1 cellular context compared by ENCODE assay signal in genomic region chr9:108040783-108041182, GRCh38.
TF ChIP-seq lines count a peak whose summit lies in the region.

No MANE protein-coding gene starts in this region.

TF ChIP-seq in K562, 482 proteins besides CTCF, POLR2A, EP300 and RAD21 (continued from another document):
- TF ChIP-seq, protein P1, sequence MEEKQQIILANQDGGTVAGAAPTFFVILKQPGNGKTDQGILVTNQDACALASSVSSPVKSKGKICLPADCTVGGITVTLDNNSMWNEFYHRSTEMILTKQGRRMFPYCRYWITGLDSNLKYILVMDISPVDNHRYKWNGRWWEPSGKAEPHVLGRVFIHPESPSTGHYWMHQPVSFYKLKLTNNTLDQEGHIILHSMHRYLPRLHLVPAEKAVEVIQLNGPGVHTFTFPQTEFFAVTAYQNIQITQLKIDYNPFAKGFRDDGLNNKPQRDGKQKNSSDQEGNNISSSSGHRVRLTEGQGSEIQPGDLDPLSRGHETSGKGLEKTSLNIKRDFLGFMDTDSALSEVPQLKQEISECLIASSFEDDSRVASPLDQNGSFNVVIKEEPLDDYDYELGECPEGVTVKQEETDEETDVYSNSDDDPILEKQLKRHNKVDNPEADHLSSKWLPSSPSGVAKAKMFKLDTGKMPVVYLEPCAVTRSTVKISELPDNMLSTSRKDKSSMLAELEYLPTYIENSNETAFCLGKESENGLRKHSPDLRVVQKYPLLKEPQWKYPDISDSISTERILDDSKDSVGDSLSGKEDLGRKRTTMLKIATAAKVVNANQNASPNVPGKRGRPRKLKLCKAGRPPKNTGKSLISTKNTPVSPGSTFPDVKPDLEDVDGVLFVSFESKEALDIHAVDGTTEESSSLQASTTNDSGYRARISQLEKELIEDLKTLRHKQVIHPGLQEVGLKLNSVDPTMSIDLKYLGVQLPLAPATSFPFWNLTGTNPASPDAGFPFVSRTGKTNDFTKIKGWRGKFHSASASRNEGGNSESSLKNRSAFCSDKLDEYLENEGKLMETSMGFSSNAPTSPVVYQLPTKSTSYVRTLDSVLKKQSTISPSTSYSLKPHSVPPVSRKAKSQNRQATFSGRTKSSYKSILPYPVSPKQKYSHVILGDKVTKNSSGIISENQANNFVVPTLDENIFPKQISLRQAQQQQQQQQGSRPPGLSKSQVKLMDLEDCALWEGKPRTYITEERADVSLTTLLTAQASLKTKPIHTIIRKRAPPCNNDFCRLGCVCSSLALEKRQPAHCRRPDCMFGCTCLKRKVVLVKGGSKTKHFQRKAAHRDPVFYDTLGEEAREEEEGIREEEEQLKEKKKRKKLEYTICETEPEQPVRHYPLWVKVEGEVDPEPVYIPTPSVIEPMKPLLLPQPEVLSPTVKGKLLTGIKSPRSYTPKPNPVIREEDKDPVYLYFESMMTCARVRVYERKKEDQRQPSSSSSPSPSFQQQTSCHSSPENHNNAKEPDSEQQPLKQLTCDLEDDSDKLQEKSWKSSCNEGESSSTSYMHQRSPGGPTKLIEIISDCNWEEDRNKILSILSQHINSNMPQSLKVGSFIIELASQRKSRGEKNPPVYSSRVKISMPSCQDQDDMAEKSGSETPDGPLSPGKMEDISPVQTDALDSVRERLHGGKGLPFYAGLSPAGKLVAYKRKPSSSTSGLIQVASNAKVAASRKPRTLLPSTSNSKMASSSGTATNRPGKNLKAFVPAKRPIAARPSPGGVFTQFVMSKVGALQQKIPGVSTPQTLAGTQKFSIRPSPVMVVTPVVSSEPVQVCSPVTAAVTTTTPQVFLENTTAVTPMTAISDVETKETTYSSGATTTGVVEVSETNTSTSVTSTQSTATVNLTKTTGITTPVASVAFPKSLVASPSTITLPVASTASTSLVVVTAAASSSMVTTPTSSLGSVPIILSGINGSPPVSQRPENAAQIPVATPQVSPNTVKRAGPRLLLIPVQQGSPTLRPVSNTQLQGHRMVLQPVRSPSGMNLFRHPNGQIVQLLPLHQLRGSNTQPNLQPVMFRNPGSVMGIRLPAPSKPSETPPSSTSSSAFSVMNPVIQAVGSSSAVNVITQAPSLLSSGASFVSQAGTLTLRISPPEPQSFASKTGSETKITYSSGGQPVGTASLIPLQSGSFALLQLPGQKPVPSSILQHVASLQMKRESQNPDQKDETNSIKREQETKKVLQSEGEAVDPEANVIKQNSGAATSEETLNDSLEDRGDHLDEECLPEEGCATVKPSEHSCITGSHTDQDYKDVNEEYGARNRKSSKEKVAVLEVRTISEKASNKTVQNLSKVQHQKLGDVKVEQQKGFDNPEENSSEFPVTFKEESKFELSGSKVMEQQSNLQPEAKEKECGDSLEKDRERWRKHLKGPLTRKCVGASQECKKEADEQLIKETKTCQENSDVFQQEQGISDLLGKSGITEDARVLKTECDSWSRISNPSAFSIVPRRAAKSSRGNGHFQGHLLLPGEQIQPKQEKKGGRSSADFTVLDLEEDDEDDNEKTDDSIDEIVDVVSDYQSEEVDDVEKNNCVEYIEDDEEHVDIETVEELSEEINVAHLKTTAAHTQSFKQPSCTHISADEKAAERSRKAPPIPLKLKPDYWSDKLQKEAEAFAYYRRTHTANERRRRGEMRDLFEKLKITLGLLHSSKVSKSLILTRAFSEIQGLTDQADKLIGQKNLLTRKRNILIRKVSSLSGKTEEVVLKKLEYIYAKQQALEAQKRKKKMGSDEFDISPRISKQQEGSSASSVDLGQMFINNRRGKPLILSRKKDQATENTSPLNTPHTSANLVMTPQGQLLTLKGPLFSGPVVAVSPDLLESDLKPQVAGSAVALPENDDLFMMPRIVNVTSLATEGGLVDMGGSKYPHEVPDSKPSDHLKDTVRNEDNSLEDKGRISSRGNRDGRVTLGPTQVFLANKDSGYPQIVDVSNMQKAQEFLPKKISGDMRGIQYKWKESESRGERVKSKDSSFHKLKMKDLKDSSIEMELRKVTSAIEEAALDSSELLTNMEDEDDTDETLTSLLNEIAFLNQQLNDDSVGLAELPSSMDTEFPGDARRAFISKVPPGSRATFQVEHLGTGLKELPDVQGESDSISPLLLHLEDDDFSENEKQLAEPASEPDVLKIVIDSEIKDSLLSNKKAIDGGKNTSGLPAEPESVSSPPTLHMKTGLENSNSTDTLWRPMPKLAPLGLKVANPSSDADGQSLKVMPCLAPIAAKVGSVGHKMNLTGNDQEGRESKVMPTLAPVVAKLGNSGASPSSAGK (IDR thresholded peaks at IDR 0.05) = peak; percentile 37
- TF ChIP-seq GTF2F1 (IDR thresholded peaks at IDR 0.05; ENCODE audit: low read depth, low read length) = no peak
- no peak for TF ChIP-seq ATF7 (IDR thresholded peaks at IDR 0.05)
- TF ChIP-seq DACH1 (IDR thresholded peaks at IDR 0.05; ENCODE audit: partially characterized antibody) = no peak
- no peak for TF ChIP-seq CUX1 (CRISPR knock-in tag; IDR thresholded peaks at IDR 0.05)
- TF ChIP-seq, protein P2, sequence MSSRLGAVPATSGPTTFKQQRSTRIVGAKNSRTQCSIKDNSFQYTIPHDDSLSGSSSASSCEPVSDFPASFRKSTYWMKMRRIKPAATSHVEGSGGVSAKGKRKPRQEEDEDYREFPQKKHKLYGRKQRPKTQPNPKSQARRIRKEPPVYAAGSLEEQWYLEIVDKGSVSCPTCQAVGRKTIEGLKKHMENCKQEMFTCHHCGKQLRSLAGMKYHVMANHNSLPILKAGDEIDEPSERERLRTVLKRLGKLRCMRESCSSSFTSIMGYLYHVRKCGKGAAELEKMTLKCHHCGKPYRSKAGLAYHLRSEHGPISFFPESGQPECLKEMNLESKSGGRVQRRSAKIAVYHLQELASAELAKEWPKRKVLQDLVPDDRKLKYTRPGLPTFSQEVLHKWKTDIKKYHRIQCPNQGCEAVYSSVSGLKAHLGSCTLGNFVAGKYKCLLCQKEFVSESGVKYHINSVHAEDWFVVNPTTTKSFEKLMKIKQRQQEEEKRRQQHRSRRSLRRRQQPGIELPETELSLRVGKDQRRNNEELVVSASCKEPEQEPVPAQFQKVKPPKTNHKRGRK (tag; IDR thresholded peaks at IDR 0.05) = no peak
- TF ChIP-seq NFE2 (IDR thresholded peaks at IDR 0.05; ENCODE audit: low read depth) = peak; percentile 71
- peak; percentile 50; the same call in 1 of the 2 replicates for TF ChIP-seq ARID1B (IDR thresholded peaks at IDR 0.05)
- no peak for TF ChIP-seq ZNF75A (CRISPR knock-in tag; IDR thresholded peaks at IDR 0.05)
- TF ChIP-seq SMC3 (conservative IDR thresholded peaks at IDR 0.05; ENCODE audit: insufficient read depth, low read depth, low read length) = no peak
- no peak for TF ChIP-seq PBX2 (CRISPR knock-in tag; IDR thresholded peaks at IDR 0.05; ENCODE audit: low read depth)
- no peak for TF ChIP-seq PBX2 (tag; conservative IDR thresholded peaks at IDR 0.05; ENCODE audit: low read depth)
- no peak for TF ChIP-seq ZNF184 (CRISPR knock-in tag; IDR thresholded peaks at IDR 0.05)
